Comparison of ENCODE assay signal across 18 cellular contexts in genomic region chr4:66048861-66049260, GRCh38.
"Had no signal": no experiment of that assay in that cellular context is flagged by ENCODE, and none has a peak within 500 bp of the region (broad histone marks: within the 10 kb centered on the region; RNA-seq: fewer than 3 reads in every experiment).

No MANE protein-coding gene starts in this region.

- DNase-seq: activated B cell treated with CpG ODN at 0.5 μM for 24 hours; activated CD4-positive, alpha-beta T cell treated with anti-CD3 and anti-CD28 coated beads, Interleukin-2, amount 10 ng/mL, durations not matched to agents 7 days and 5 days; activated naive CD4-positive, alpha-beta T cell treated with anti-CD3 and anti-CD28 coated beads, Interleukin-2, amount 10 ng/mL, durations not matched to agents 7 days and 5 days; activated T-cell treated with anti-CD3 and anti-CD28 coated beads for 4 hours; adrenal gland; gastrocnemius medialis; islet precursor cell; left lung; nephron progenitor cell; ovary; sigmoid colon; stimulated activated CD4-positive, alpha-beta T cell treated with anti-CD3 and anti-CD28 coated beads, Interleukin-4, amount 100 ng/mL, for 1 hour; stimulated activated CD8-positive, alpha-beta memory T cell treated with anti-CD3 and anti-CD28 coated beads, Interleukin-4, amount 100 ng/mL, for 48 hours; stimulated activated naive CD8-positive, alpha-beta T cell treated with anti-CD3 and anti-CD28 coated beads, Interleukin-15, amount 100 ng/mL, for 72 hours had no signal

- H3K27me3 Mint-ChIP-seq: activated B cell treated with CpG ODN at 0.5 μM for 24 hours; activated CD4-positive, alpha-beta T cell treated with anti-CD3 and anti-CD28 coated beads, Interleukin-2, amount 10 ng/mL, durations not matched to agents 7 days and 5 days; activated naive CD4-positive, alpha-beta T cell treated with anti-CD3 and anti-CD28 coated beads, Interleukin-2, amount 10 ng/mL, durations not matched to agents 7 days and 5 days; activated T-helper 17 cell treated with anti-CD3 and anti-CD28 coated beads, Interleukin-2, amount 50 U/mL, for 72 hours; memory B cell; stimulated activated naive CD8-positive, alpha-beta T cell treated with anti-CD3 and anti-CD28 coated beads, Interleukin-15, amount 100 ng/mL, for 72 hours had no signal

- H3K9me3 ChIP-seq: adrenal gland, gastrocnemius medialis, left lung, ovary, sigmoid colon had no signal

- H3K9me3 Mint-ChIP-seq: activated B cell treated with CpG ODN at 0.5 μM for 24 hours; activated CD4-positive, alpha-beta T cell treated with anti-CD3 and anti-CD28 coated beads, Interleukin-2, amount 10 ng/mL, durations not matched to agents 7 days and 5 days; T-helper 1 cell treated with Interleukin-12 subunit alpha and Interleukin-12 subunit beta and Interleukin-4 antibody, amounts not matched to agents 30 μg/mL and 1 μg/mL, for 36 hours had no signal

- H3K27ac ChIP-seq: adrenal gland, gastrocnemius medialis, left lung, ovary, sigmoid colon had no signal

- H3K4me3 Mint-ChIP-seq: activated B cell treated with CpG ODN at 0.5 μM for 24 hours; activated CD4-positive, alpha-beta T cell treated with anti-CD3 and anti-CD28 coated beads, Interleukin-2, amount 10 ng/mL, durations not matched to agents 7 days and 5 days; activated naive CD4-positive, alpha-beta T cell treated with anti-CD3 and anti-CD28 coated beads, Interleukin-2, amount 10 ng/mL, durations not matched to agents 7 days and 5 days; activated T-helper 17 cell treated with anti-CD3 and anti-CD28 coated beads, Interleukin-2, amount 50 U/mL, for 72 hours; brain; memory B cell; nephron progenitor cell; stimulated activated naive CD8-positive, alpha-beta T cell treated with anti-CD3 and anti-CD28 coated beads, Interleukin-15, amount 100 ng/mL, for 72 hours; T-helper 1 cell treated with Interleukin-12 subunit alpha and Interleukin-12 subunit beta and Interleukin-4 antibody, amounts not matched to agents 30 μg/mL and 1 μg/mL, for 36 hours had no signal

- H3K36me3 Mint-ChIP-seq: activated naive CD4-positive, alpha-beta T cell treated with anti-CD3 and anti-CD28 coated beads, Interleukin-2, amount 10 ng/mL, durations not matched to agents 7 days and 5 days; brain; memory B cell had no signal

- H3K27me3 ChIP-seq: adrenal gland, gastrocnemius medialis, left lung, ovary, sigmoid colon had no signal

- H3K4me3 ChIP-seq: adrenal gland, gastrocnemius medialis, left lung, ovary, sigmoid colon had no signal

- H3K27ac Mint-ChIP-seq: activated B cell treated with CpG ODN at 0.5 μM for 24 hours; activated CD4-positive, alpha-beta T cell treated with anti-CD3 and anti-CD28 coated beads, Interleukin-2, amount 10 ng/mL, durations not matched to agents 7 days and 5 days; activated naive CD4-positive, alpha-beta T cell treated with anti-CD3 and anti-CD28 coated beads, Interleukin-2, amount 10 ng/mL, durations not matched to agents 7 days and 5 days; activated T-helper 17 cell treated with anti-CD3 and anti-CD28 coated beads, Interleukin-2, amount 50 U/mL, for 72 hours; brain; memory B cell; nephron progenitor cell; stimulated activated naive CD8-positive, alpha-beta T cell treated with anti-CD3 and anti-CD28 coated beads, Interleukin-15, amount 100 ng/mL, for 72 hours; T-helper 1 cell treated with Interleukin-12 subunit alpha and Interleukin-12 subunit beta and Interleukin-4 antibody, amounts not matched to agents 30 μg/mL and 1 μg/mL, for 36 hours had no signal

- H3K4me1 Mint-ChIP-seq: activated B cell treated with CpG ODN at 0.5 μM for 24 hours; activated CD4-positive, alpha-beta T cell treated with anti-CD3 and anti-CD28 coated beads, Interleukin-2, amount 10 ng/mL, durations not matched to agents 7 days and 5 days; activated naive CD4-positive, alpha-beta T cell treated with anti-CD3 and anti-CD28 coated beads, Interleukin-2, amount 10 ng/mL, durations not matched to agents 7 days and 5 days; activated T-helper 17 cell treated with anti-CD3 and anti-CD28 coated beads, Interleukin-2, amount 50 U/mL, for 72 hours; memory B cell; stimulated activated naive CD8-positive, alpha-beta T cell treated with anti-CD3 and anti-CD28 coated beads, Interleukin-15, amount 100 ng/mL, for 72 hours had no signal

- H3K36me3 ChIP-seq: adrenal gland, gastrocnemius medialis, left lung, ovary, sigmoid colon had no signal

- H3K4me1 ChIP-seq: adrenal gland, gastrocnemius medialis, left lung, sigmoid colon had no signal
